ENCODE assay signal across 8 cellular contexts in genomic region chr3:57555316-57555715, GRCh38. TPM values are rescaled to one million over a fixed set of nuclear protein-coding genes. Genes with fewer than 3 reads are reported as not detected.
A peak's percentile ranks its signal among the peaks of the same experiment; 100 is the strongest.
DNase-seq lines count a peak whose midpoint lies in the region; FAIRE-seq and TF ChIP-seq lines count a peak whose summit lies in the region.

No MANE protein-coding gene starts in this region.

- H3K9me3 Mint-ChIP-seq in IgD-negative memory B cell = no peaks in the 10 kb centered on the region

- H3K27ac Mint-ChIP-seq in IgD-negative memory B cell = peak overlapping the region; percentile 87 to 99 (median 98)

- no peak for FAIRE-seq in frontal cortex (lab: Jason Lieb, UNC)

- DNase-seq in BE2C = no peak
- no peak for DNase-seq in cardiac fibroblast (ENCODE audit: low read depth in 2 of 2)
- no peak for DNase-seq in frontal cortex (ENCODE audit: low spot score in 2 of 2)
- DNase-seq in central memory CD4-positive, alpha-beta T cell = no peak
- no peak for DNase-seq in NCI-H345 treated with DMSO at 0.1 percent for 48 hours (lab: John Stamatoyannopoulos, UW; ENCODE audit: unreplicated experiment)
- no peak for DNase-seq in stimulated activated CD4-positive, alpha-beta T cell treated with anti-CD3 and anti-CD28 coated beads, Interleukin-4, amount 100 ng/mL, for 4 hours

- H3K27me3 Mint-ChIP-seq in IgD-negative memory B cell = no peaks in the 10 kb centered on the region

- H3K4me1 Mint-ChIP-seq in IgD-negative memory B cell = peaks cover 21 to 40% (median 26%) of the 10 kb centered on the region in 3 donors

- no peaks in the 10 kb centered on the region for H3K27me3 ChIP-seq in BE2C
- H3K27me3 ChIP-seq in mononuclear cell (ENCODE audit: insufficient read depth, low read length) = no peaks in the 10 kb centered on the region

- H3K4me3 ChIP-seq in BE2C (ENCODE audit: low read depth, low read length) = peak overlapping the region; percentile 80
- peak overlapping the region; percentile 88 to 89 for H3K4me3 ChIP-seq in cardiac fibroblast (replicated peaks in 1 of 2; ENCODE audit: low read depth in 2 of 2, low read length in 2 of 2)
- peak overlapping the region; percentile 72 for H3K4me3 ChIP-seq in mononuclear cell (ENCODE audit: low read length)

- peak overlapping the region; percentile 87 to 96 (median 96) for H3K4me3 Mint-ChIP-seq in IgD-negative memory B cell

- H3K36me3 Mint-ChIP-seq in IgD-negative memory B cell = peaks cover 2% of the 10 kb centered on the region

- TF ChIP-seq CTCF in BE2C (IDR thresholded peaks at IDR 0.05; ENCODE audit: low read depth, low read length) (no peak), cardiac fibroblast (IDR thresholded peaks at IDR 0.05; ENCODE audit: low read depth, low read length) (no peak)

- H3K4me1 ChIP-seq in BE2C (no peaks in the 10 kb centered on the region), mononuclear cell (ENCODE audit: insufficient read depth, low read length) (peaks cover 34% of the 10 kb centered on the region)

- H3K9me3 ChIP-seq in BE2C (no peaks in the 10 kb centered on the region), mononuclear cell (ENCODE audit: low read depth, low read length) (no peaks in the 10 kb centered on the region)

- no peaks in the 10 kb centered on the region for H3K36me3 ChIP-seq in BE2C

RNA-seq across cellular contexts. Expression of gene PDE12, which starts 0.8 kb away (rescaled TPM):
- polyA plus RNA-seq in BE2C (2012; ENCODE audit: insufficient read depth, insufficient read length, low read depth) = 12.4 TPM
- polyA plus RNA-seq in IgD-negative memory B cell = 14.7 TPM
- total RNA-seq in mononuclear cell = 43.4 TPM
- 17.5 TPM for total RNA-seq in frontal cortex

RNA-seq across cellular contexts. Expression of gene DNAH12, which starts 11.2 kb away (rescaled TPM):
- not detected for polyA plus RNA-seq in BE2C (2012; ENCODE audit: insufficient read depth, insufficient read length, low read depth)
- not detected for polyA plus RNA-seq in IgD-negative memory B cell
- total RNA-seq in mononuclear cell = 0.63 TPM
- 0.82 TPM for total RNA-seq in frontal cortex

RNA-seq across cellular contexts. Expression of gene ARF4, which starts 41.8 kb away (rescaled TPM):
- 133 TPM for polyA plus RNA-seq in BE2C (2012; ENCODE audit: insufficient read depth, insufficient read length, low read depth)
- 114 TPM for polyA plus RNA-seq in IgD-negative memory B cell
- total RNA-seq in mononuclear cell = 69.9 TPM
- total RNA-seq in frontal cortex = 132 TPM
